In genomic region chr1:181087400-181087901, GRCh38 we compare ENCODE assay signal across 7 cellular contexts. TPM values are rescaled to one million over a fixed set of nuclear protein-coding genes. Genes with fewer than 3 reads are reported as not detected.
A peak's percentile ranks its signal among the peaks of the same experiment; 100 is the strongest.
DNase-seq lines count a peak whose midpoint lies in the region; ATAC-seq and TF ChIP-seq lines count a peak whose summit lies in the region.

No MANE protein-coding gene starts in this region.

- peak overlapping the region; percentile 34 for H3K27ac Mint-ChIP-seq in activated naive CD8-positive, alpha-beta T cell treated with anti-CD3 and anti-CD28 coated beads for 36 hours

- peak overlapping the region; percentile 98 for H3K4me2 ChIP-seq in skeletal muscle satellite cell (ENCODE audit: low read length)

- H3K36me3 ChIP-seq in skeletal muscle satellite cell (ENCODE audit: insufficient read depth, low read length) (peaks cover 29% of the 10 kb centered on the region), ovary (no peaks in the 10 kb centered on the region)

- TF ChIP-seq POLR2A in NB4 (IDR thresholded peaks at IDR 0.05; ENCODE audit: extremely low read depth, insufficient read length) (no peak), ovary (IDR thresholded peaks at IDR 0.05) (no peak)

- H3K27me3 ChIP-seq in skeletal muscle satellite cell (ENCODE audit: control insufficient read depth, insufficient read depth, low read length) = no peaks in the 10 kb centered on the region
- no peaks in the 10 kb centered on the region for H3K27me3 ChIP-seq in ovary

- H3K4me1 ChIP-seq in skeletal muscle satellite cell (ENCODE audit: control insufficient read depth, insufficient read depth, low read length) (peaks cover 31% of the 10 kb centered on the region), ovary (ENCODE audit: insufficient read depth) (no peaks in the 10 kb centered on the region)

- peak; percentile 53 for DNase-seq in GM13977 (ENCODE audit: low spot score)
- peak; percentile 87 for DNase-seq in NB4 (ENCODE audit: low read depth)
- peak; percentile 25 for DNase-seq in activated naive CD8-positive, alpha-beta T cell treated with anti-CD3 and anti-CD28 coated beads for 36 hours
- no peak for DNase-seq in mucosa of gallbladder (ENCODE audit: low spot score)
- DNase-seq in ovary = no peak

- no peaks in the 10 kb centered on the region for H3K9me3 Mint-ChIP-seq in activated naive CD8-positive, alpha-beta T cell treated with anti-CD3 and anti-CD28 coated beads for 36 hours

- WGBS in ovary, 3 donors = 79 to 80% (median 80%) methylated on average over 8 of the region's 8 CpGs

- peak overlapping the region; percentile 92 for H3K4me3 Mint-ChIP-seq in activated naive CD8-positive, alpha-beta T cell treated with anti-CD3 and anti-CD28 coated beads for 36 hours

- H3K4me3 ChIP-seq in NB4 (ENCODE audit: low read depth, low read length) = peak overlapping the region; percentile 0
- peak overlapping the region; percentile 76 for H3K4me3 ChIP-seq in skeletal muscle satellite cell (ENCODE audit: low read length)
- no peak overlapping the region for H3K4me3 ChIP-seq in ovary

- intact Hi-C loops in ovary (cut with DNase I) = loop anchor here in 3 of 4 donors (5.0 kb wide), 3 partner anchors 55 to 65 kb away; partner anchors contain the start of genes MR1 (in 1 of the 3) and STX6 (in 1 of the 3)

- H3K9me3 ChIP-seq in skeletal muscle satellite cell (replicated peaks; ENCODE audit: low read length) (no peaks in the 10 kb centered on the region), ovary (no peaks in the 10 kb centered on the region)

- H3K4me1 Mint-ChIP-seq in activated naive CD8-positive, alpha-beta T cell treated with anti-CD3 and anti-CD28 coated beads for 36 hours = peaks cover 40% of the 10 kb centered on the region

- TF ChIP-seq CTCF in GM13977 (IDR thresholded peaks at IDR 0.05; ENCODE audit: extremely low read depth, insufficient read depth, missing control alignments) = no peak
- TF ChIP-seq CTCF in NB4 (IDR thresholded peaks at IDR 0.05; ENCODE audit: low read depth, low read length) = no peak
- no peak for TF ChIP-seq CTCF in ovary (IDR thresholded peaks at IDR 0.05)

- H3K36me3 Mint-ChIP-seq in activated naive CD8-positive, alpha-beta T cell treated with anti-CD3 and anti-CD28 coated beads for 36 hours = peaks cover 32% of the 10 kb centered on the region

- peak overlapping the region; percentile 82 for H3K9ac ChIP-seq in skeletal muscle satellite cell (ENCODE audit: low read depth, low read length)

- in situ Hi-C loops in GM13977 (cut with MboI; ENCODE audit: low pct_unique_long_range_greater_than_20kb, low sequenced_read_pairs, unreplicated experiment) = no loop called here

- no peak overlapping the region for H3K27ac ChIP-seq in ovary

- H3K27me3 Mint-ChIP-seq in activated naive CD8-positive, alpha-beta T cell treated with anti-CD3 and anti-CD28 coated beads for 36 hours = no peaks in the 10 kb centered on the region

- no peak for TF ChIP-seq EP300 in ovary (IDR thresholded peaks at IDR 0.05)

- no peak for ATAC-seq in GM19395 (IDR thresholded peaks at IDR 0.05; ENCODE audit: unreplicated experiment)

RNA-seq across cellular contexts. Expression of gene IER5, which starts 1.0 kb away (rescaled TPM):
- 10 to 100 TPM; 29.7 to 30.3 TPM for total RNA-seq in activated naive CD8-positive, alpha-beta T cell treated with anti-CD3 and anti-CD28 coated beads for 36 hours
- 15.0 and 15.3 TPM in 2 replicates for total RNA-seq in skeletal muscle satellite cell (2012; rRNA removed)
- 13.9 TPM for total RNA-seq in mucosa of gallbladder
- 10 to 100 TPM in 1 of 7 donors, 1 to 10 TPM in 6; 2.7 to 43.4 (median 6.8) TPM for total RNA-seq in ovary
- polyA plus RNA-seq in ovary = 1 to 10 TPM; 2.5 to 5.7 TPM

RNA-seq across cellular contexts. Expression of gene MR1, which starts 53.7 kb away (rescaled TPM):
- total RNA-seq in activated naive CD8-positive, alpha-beta T cell treated with anti-CD3 and anti-CD28 coated beads for 36 hours = 10 to 100 TPM; 14.5 to 15.5 TPM
- 9.8 and 13.7 TPM in 2 replicates for total RNA-seq in skeletal muscle satellite cell (2012; rRNA removed)
- 26.9 TPM for total RNA-seq in mucosa of gallbladder
- 10 to 100 TPM in 6 of 7 donors, 1 to 10 TPM in 1; 7.4 to 21.5 (median 15.5) TPM for total RNA-seq in ovary
- polyA plus RNA-seq in ovary = 10 to 100 TPM in 1 of 2 donors, 1 to 10 TPM in 1; 6.9 to 53.6 TPM

Comparison
In these comparisons a context has a peak if more than half of its experiments do, and no peak if none do; other contexts are left out.
1. DNase-seq: peak in GM13977 (single experiment), NB4 (single experiment) and activated naive CD8-positive, alpha-beta T cell treated with anti-CD3 and anti-CD28 coated beads for 36 hours (single experiment); none in mucosa of gallbladder (single experiment) and ovary (0 of 5).